Comparison of ENCODE assay signal across 16 cellular contexts in the genomic region with DNA sequence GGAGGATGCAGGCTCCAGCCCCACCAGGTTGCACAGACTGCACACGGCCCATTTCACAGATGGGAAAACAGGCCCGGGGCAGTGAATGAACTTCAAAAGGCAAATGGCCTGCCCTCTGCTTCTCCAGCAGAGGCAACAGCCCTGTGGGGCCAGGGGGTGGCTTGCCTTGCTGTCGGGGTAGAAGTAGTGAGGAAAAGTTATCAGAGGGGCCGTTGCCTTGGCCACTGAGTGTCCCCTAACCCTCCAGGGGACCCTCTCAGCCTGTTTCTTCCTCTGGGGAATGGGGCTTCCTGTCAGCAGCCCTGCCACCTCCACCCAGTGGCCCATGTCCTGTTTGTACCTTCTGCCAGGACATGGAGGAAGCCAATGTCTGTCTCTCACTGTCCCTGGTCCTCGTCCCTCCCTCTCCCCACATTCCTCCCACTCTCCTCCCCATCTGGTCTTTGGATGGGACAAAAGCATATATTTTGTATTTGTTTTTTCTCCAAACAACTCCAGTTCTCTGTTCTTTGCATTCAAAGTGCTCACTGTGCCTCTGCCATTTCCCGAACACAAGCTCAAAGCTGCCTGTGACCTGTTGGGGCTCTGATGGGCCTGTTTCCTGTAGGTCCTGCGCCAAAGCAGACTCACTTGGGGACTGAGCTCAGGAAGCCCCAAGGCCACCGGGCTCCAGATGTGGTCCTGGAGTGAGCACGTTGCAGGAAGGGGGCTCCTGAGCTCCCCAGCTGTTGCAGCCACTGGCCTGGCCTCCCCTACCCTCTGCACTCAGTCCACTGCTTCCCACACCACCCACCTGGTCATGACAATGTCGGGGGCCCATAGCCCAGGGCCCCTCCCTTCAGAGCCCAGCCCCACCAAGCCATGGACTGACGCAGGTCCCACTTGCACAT. TPM values are rescaled to one million over a fixed set of nuclear protein-coding genes. Genes with fewer than 3 reads are reported as not detected.
DNase-seq lines count a peak whose midpoint lies in the region; ATAC-seq, FAIRE-seq and TF ChIP-seq lines count a peak whose summit lies in the region.
"Had no signal": no experiment of that assay in that cellular context is flagged by ENCODE, and none has a peak within 500 bp of the region (broad histone marks: within the 10 kb centered on the region; RNA-seq: fewer than 3 reads in every experiment).

No MANE protein-coding gene starts in this region.

- CTCF ChIA-PET in activated CD8-positive, alpha-beta T cell treated with anti-CD3 and anti-CD28 coated beads for 36 hours (lab: Charles Lee), result interaction anchor here (1.1 to 2.2 kb wide), 2 partner anchors 15 to 55 kb away, joined by 3 to 6 read pairs; partner anchors contain the start of gene SF1

- intact Hi-C loops in heart left ventricle (cut with DNase I), result loop anchor here in 1 of 10 donors (5.0 kb wide), 1 partner anchor 99 kb away; no protein-coding TSS in a partner anchor
- intact Hi-C loops in activated CD8-positive, alpha-beta T cell treated with anti-CD3 and anti-CD28 coated beads for 36 hours (cut with micrococcal nuclease), result no loop called here
- intact Hi-C loops in kidney (cut with DNase I), result no loop called here
- intact Hi-C loops in thyroid gland (cut with DNase I), result no loop called here

- no peak for TF ChIP-seq CTCF in heart left ventricle (IDR thresholded peaks at IDR 0.05)
- no peak for TF ChIP-seq CTCF in right atrium auricular region (IDR thresholded peaks at IDR 0.05)
- TF ChIP-seq CTCF in activated CD8-positive, alpha-beta T cell treated with anti-CD3 and anti-CD28 coated beads for 36 hours (IDR thresholded peaks at IDR 0.05), result no peak
- no peak for TF ChIP-seq CTCF in kidney (IDR thresholded peaks at IDR 0.05; ENCODE audit: borderline replicate concordance, extremely low read depth, insufficient read depth)
- TF ChIP-seq CTCF in thyroid gland (IDR thresholded peaks at IDR 0.05), result no peak

- peaks cover 10% of the 10 kb centered on the region for H3K36me3 Mint-ChIP-seq in activated CD8-positive, alpha-beta T cell treated with anti-CD3 and anti-CD28 coated beads for 36 hours (ENCODE audit: low read depth)

- H3K4me3 Mint-ChIP-seq in activated CD8-positive, alpha-beta T cell treated with anti-CD3 and anti-CD28 coated beads for 36 hours, result no peak overlapping the region

- DNase-seq in heart left ventricle (no peak), right atrium auricular region (ENCODE audit: low spot score) (no peak), kidney (peak; percentile 48), thyroid gland (no peak), inferior parietal cortex (ENCODE audit: extremely low spot score) (no peak), HPDE6-E6E7 (ENCODE audit: extremely low spot score) (no peak)
- no peak for DNase-seq in activated CD8-positive, alpha-beta T cell treated with anti-CD3 and anti-CD28 coated beads for 36 hours
- no peak for DNase-seq in stimulated activated CD4-positive, alpha-beta T cell treated with anti-CD3 and anti-CD28 coated beads, Interleukin-12 subunit alpha, Interleukin-12 subunit beta, amount 100 ng/mL, for 4 hours
- DNase-seq: brain microvascular endothelial cell, GOT3, mesendoderm, NCI-H1105 treated with DMSO at 0.1 percent for 48 hours, NCI-H2227 treated with DMSO at 0.1 percent for 48 hours, substantia nigra had no signal

- H3K4me1 ChIP-seq in heart left ventricle (peaks cover 0 to 16% (median 5%) of the 10 kb centered on the region in 12 donors), right atrium auricular region (no peaks in the 10 kb centered on the region), kidney (ENCODE audit: control insufficient read depth in 1 of 2, insufficient read depth in 1 of 2, low read depth in 1 of 2, low read length in 2 of 2) (no peaks in the 10 kb centered on the region), thyroid gland (no peaks in the 10 kb centered on the region)
- H3K4me1 ChIP-seq: pancreas had no signal

- no peak for TF ChIP-seq POLR2A in heart left ventricle (IDR thresholded peaks at IDR 0.05)
- TF ChIP-seq POLR2A in thyroid gland (IDR thresholded peaks at IDR 0.05), result no peak

- H3K4me1 Mint-ChIP-seq in activated CD8-positive, alpha-beta T cell treated with anti-CD3 and anti-CD28 coated beads for 36 hours (ENCODE audit: low read depth), result peaks cover 19% of the 10 kb centered on the region

- H3K9me3 ChIP-seq in heart left ventricle (no peaks in the 10 kb centered on the region), right atrium auricular region (no peaks in the 10 kb centered on the region), kidney (ENCODE audit: control insufficient read depth in 1 of 2, low read length in 2 of 2) (no peaks in the 10 kb centered on the region), thyroid gland (no peaks in the 10 kb centered on the region)
- H3K9me3 ChIP-seq: pancreas had no signal

- H3K27me3 ChIP-seq in heart left ventricle (no peaks in the 10 kb centered on the region), right atrium auricular region (no peaks in the 10 kb centered on the region), thyroid gland (no peaks in the 10 kb centered on the region)
- H3K27me3 ChIP-seq: brain microvascular endothelial cell, pancreas had no signal

- H3K27ac Mint-ChIP-seq in activated CD8-positive, alpha-beta T cell treated with anti-CD3 and anti-CD28 coated beads for 36 hours, result peak overlapping the region; percentile 71

- no peak for FAIRE-seq in kidney (lab: Jason Lieb, UNC)
- FAIRE-seq: pancreas had no signal

- POLR2A ChIA-PET in activated CD8-positive, alpha-beta T cell treated with anti-CD3 and anti-CD28 coated beads for 36 hours (lab: Charles Lee), result interaction anchor here (1.1 to 1.9 kb wide), 3 partner anchors 9 to 25 kb away, joined by 3 to 8 read pairs (median 3); no protein-coding TSS in a partner anchor

- H3K27ac ChIP-seq in heart left ventricle (peak overlapping the region in 11 of 12 donors; percentile 25 to 68 (median 55)), right atrium auricular region (no peak overlapping the region), kidney (ENCODE audit: low read depth in 2 of 2, low read length in 2 of 2) (no peak overlapping the region), thyroid gland (peak overlapping the region in 2 of 3 donors; percentile 20 to 36)
- H3K27ac ChIP-seq: brain microvascular endothelial cell, pancreas, SK-N-MC had no signal

- H3K36me3 ChIP-seq in heart left ventricle, result peaks cover 0 to 54% (median 27%) of the 10 kb centered on the region in 9 donors
- peaks cover 41% of the 10 kb centered on the region for H3K36me3 ChIP-seq in right atrium auricular region
- H3K36me3 ChIP-seq in kidney (ENCODE audit: control insufficient read depth in 1 of 2, insufficient read depth in 2 of 2, low read length in 2 of 2), result peaks cover 0 to 2% of the 10 kb centered on the region in 2 donors
- peaks cover 16 to 22% of the 10 kb centered on the region in 2 donors for H3K36me3 ChIP-seq in thyroid gland
- H3K36me3 ChIP-seq: pancreas had no signal

- no peak overlapping the region for H3K4me3 ChIP-seq in heart left ventricle
- no peak overlapping the region for H3K4me3 ChIP-seq in right atrium auricular region
- no peak overlapping the region for H3K4me3 ChIP-seq in kidney (ENCODE audit: low read length in 2 of 2)
- H3K4me3 ChIP-seq in thyroid gland (replicated peaks in 1 of 3), result no peak overlapping the region
- H3K4me3 ChIP-seq: pancreas, SK-N-MC had no signal

- no peak overlapping the region for H3K9ac ChIP-seq in kidney (ENCODE audit: low read length in 2 of 2)

- no peaks in the 10 kb centered on the region for H3K9me3 Mint-ChIP-seq in activated CD8-positive, alpha-beta T cell treated with anti-CD3 and anti-CD28 coated beads for 36 hours

- WGBS in heart left ventricle, 4 donors, result 48 to 58% (median 53%) methylated on average over 11 of the region's 11 CpGs
- WGBS in thyroid gland, 2 donors, result 60 to 69% methylated on average over 11 of the region's 11 CpGs

- ATAC-seq in heart left ventricle, result peak in 2 of 4 donors; percentile 12 to 53
- no peak for ATAC-seq in activated CD8-positive, alpha-beta T cell treated with anti-CD3 and anti-CD28 coated beads for 36 hours
- ATAC-seq: pancreas had no signal

- H3K27me3 Mint-ChIP-seq in activated CD8-positive, alpha-beta T cell treated with anti-CD3 and anti-CD28 coated beads for 36 hours, result no peaks in the 10 kb centered on the region

RNA-seq across cellular contexts. Expression of gene MAP4K2, which starts 9.5 kb away (rescaled TPM):
- 10 to 100 TPM in 3 of 9 donors, 1 to 10 TPM in 6; 7.0 to 27.5 (median 8.6) TPM for total RNA-seq in heart left ventricle
- polyA plus RNA-seq in heart left ventricle, result 1 to 10 TPM; 7.8 to 9.5 TPM
- total RNA-seq in right atrium auricular region, result 10 to 100 TPM; 19.4 to 20.4 TPM
- total RNA-seq in activated CD8-positive, alpha-beta T cell treated with anti-CD3 and anti-CD28 coated beads for 36 hours, result 10 to 100 TPM; 56.4 to 58.0 TPM
- 12.5 TPM for total RNA-seq in kidney
- polyA plus RNA-seq in kidney (ENCODE audit: insufficient read depth, low read depth, low replicate concordance), result 15.4 TPM
- total RNA-seq in thyroid gland, result 10 to 100 TPM; 35.5 to 77.8 (median 37.5) TPM

RNA-seq across cellular contexts. Expression of gene SF1, which starts 15.2 kb away (rescaled TPM):
- 100 to 1,000 TPM; 103 to 349 (median 157) TPM for total RNA-seq in heart left ventricle
- polyA plus RNA-seq in heart left ventricle, result 10 to 100 TPM; 59.2 to 65.5 TPM
- 100 to 1,000 TPM; 196 to 213 TPM for total RNA-seq in right atrium auricular region
- total RNA-seq in activated CD8-positive, alpha-beta T cell treated with anti-CD3 and anti-CD28 coated beads for 36 hours, result 100 to 1,000 TPM; 325 to 342 TPM
- total RNA-seq in kidney, result 320 TPM
- 87.5 TPM for polyA plus RNA-seq in kidney (ENCODE audit: insufficient read depth, low read depth, low replicate concordance)
- 100 to 1,000 TPM; 171 to 419 (median 297) TPM for total RNA-seq in thyroid gland

RNA-seq across cellular contexts. Expression of gene MEN1, which starts 16.8 kb away (rescaled TPM):
- total RNA-seq in heart left ventricle, result 10 to 100 TPM in 4 of 9 donors, 1 to 10 TPM in 5; 6.6 to 15.0 (median 9.0) TPM
- polyA plus RNA-seq in heart left ventricle, result 10 to 100 TPM in 1 of 2 donors, 1 to 10 TPM in 1; 7.2 to 15.2 TPM
- 1 to 10 TPM; 7.2 to 9.8 TPM for total RNA-seq in right atrium auricular region
- 10 to 100 TPM; 25.8 to 29.0 TPM for total RNA-seq in activated CD8-positive, alpha-beta T cell treated with anti-CD3 and anti-CD28 coated beads for 36 hours
- 20.9 TPM for total RNA-seq in kidney
- 24.0 TPM for polyA plus RNA-seq in kidney (ENCODE audit: insufficient read depth, low read depth, low replicate concordance)
- 10 to 100 TPM; 23.5 to 31.5 (median 25.1) TPM for total RNA-seq in thyroid gland

RNA-seq across cellular contexts. Expression of gene PYGM, which starts 33.7 kb away (rescaled TPM):
- total RNA-seq in heart left ventricle, result 100 to 1,000 TPM in 4 of 9 donors, 10 to 100 TPM in 5; 51.6 to 167 (median 89.9) TPM
- 10 to 100 TPM; 10.3 to 71.8 TPM for polyA plus RNA-seq in heart left ventricle
- total RNA-seq in right atrium auricular region, result 10 to 100 TPM; 17.8 to 84.7 TPM
- total RNA-seq in activated CD8-positive, alpha-beta T cell treated with anti-CD3 and anti-CD28 coated beads for 36 hours, result 1 to 10 TPM; 1.2 to 3.3 TPM
- total RNA-seq in kidney, result 8.6 TPM
- polyA plus RNA-seq in kidney (ENCODE audit: insufficient read depth, low read depth, low replicate concordance), result 2.5 TPM
- total RNA-seq in thyroid gland, result 10 to 100 TPM in 1 of 4 donors, 1 to 10 TPM in 3; 4.3 to 14.8 (median 6.7) TPM

RNA-seq across cellular contexts. Expression of gene RASGRP2, which starts 49.6 kb away (rescaled TPM):
- total RNA-seq in heart left ventricle (10 to 100 TPM; 22.2 to 34.0 (median 28.1) TPM), right atrium auricular region (10 to 100 TPM; 28.1 to 30.4 TPM), kidney (42.6 TPM), thyroid gland (1 to 10 TPM; 2.8 to 8.9 (median 6.6) TPM)
- polyA plus RNA-seq in heart left ventricle (10 to 100 TPM; 16.2 to 78.9 TPM), kidney (ENCODE audit: insufficient read depth, low read depth, low replicate concordance) (14.1 TPM)
- 1 to 10 TPM; 7.8 to 8.2 TPM for total RNA-seq in activated CD8-positive, alpha-beta T cell treated with anti-CD3 and anti-CD28 coated beads for 36 hours

Comparison
In these comparisons a context has a peak if more than half of its experiments do, and no peak if none do; other contexts are left out.
1. H3K27ac ChIP-seq: peak in heart left ventricle (11 of 12) and thyroid gland (2 of 3); none in right atrium auricular region (0 of 2) and kidney (0 of 2).